24 cellular contexts compared by ENCODE assay signal in the genomic region with DNA sequence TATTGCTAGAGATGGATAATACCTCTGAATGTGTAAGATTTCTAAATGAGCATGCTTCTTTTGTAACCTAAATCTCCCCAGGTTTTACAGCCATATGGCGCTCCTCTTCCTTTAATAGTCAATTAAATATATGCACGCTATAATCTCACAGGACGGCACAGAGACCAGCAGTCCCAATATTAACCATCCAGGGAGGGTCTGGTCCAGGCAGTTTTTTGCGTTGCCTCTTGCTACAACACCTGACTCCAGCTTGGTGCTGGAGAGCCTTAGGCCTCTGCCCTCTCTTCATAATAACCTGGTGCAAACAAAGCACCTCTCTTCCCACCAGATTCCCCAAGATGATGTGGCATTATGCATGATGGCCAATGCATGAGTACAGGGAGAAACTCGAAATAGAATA.
"Had no signal": no experiment of that assay in that cellular context is flagged by ENCODE, and none has a peak within 500 bp of the region (broad histone marks: within the 10 kb centered on the region; RNA-seq: fewer than 3 reads in every experiment).

No MANE protein-coding gene starts in this region.

- H3K9me3 Mint-ChIP-seq: activated B cell treated with CpG ODN at 0.5 μM for 24 hours; activated T-cell treated with anti-CD3 and anti-CD28 coated beads, Interleukin-2, amount 50 U/mL, for 24 hours; activated T-helper 1 cell treated with anti-CD3 and anti-CD28 coated beads, Interleukin-12 subunit alpha, Interleukin-12 subunit beta, Interleukin-2, Interleukin-4 antibody, amounts not matched to agents 30 ng/mL and 10 ng/mL and 1 ng/mL, durations not matched to agents 14 hours and 24 hours and 36 hours had no signal

- H3K4me3 ChIP-seq: Peyer's patch had no signal

- DNase-seq: activated B cell treated with CpG ODN at 0.5 μM for 24 hours; activated CD4-positive, alpha-beta T cell treated with anti-CD3 and anti-CD28 coated beads for 1 hour; activated CD4-positive, alpha-beta T cell treated with anti-CD3 and anti-CD28 coated beads, Interleukin-2, amount 10 ng/mL, durations not matched to agents 24 days and 14 days; activated CD4-positive, alpha-beta T cell treated with anti-CD3 and anti-CD28 coated beads, Interleukin-2, amount 50 U/mL, for 48 hours; activated CD8-positive, alpha-beta memory T cell treated with anti-CD3 and anti-CD28 coated beads, Interleukin-2, amount 10 ng/mL, durations not matched to agents 7 days and 5 days; activated effector memory CD4-positive, alpha-beta T cell treated with Interleukin-2 at 50 U/mL for 16 hours; activated naive CD4-positive, alpha-beta T cell treated with Interleukin-2 at 50 U/mL for 16 hours; activated T-cell treated with anti-CD3 and anti-CD28 coated beads, Interleukin-2, amount 50 U/mL, for 24 hours; amygdala; brain microvascular endothelial cell; cerebellar nuclear complex; KG1; NCI-H1048; NCI-H187 treated with DMSO at 0.1 percent for 48 hours; NCI-H2081 treated with DMSO at 0.1 percent for 48 hours; NCI-H510A treated with DMSO at 0.1 percent for 48 hours; NCI-H774; NK-92 treated with Interleukin-12 subunit alpha and Interleukin-12 subunit beta, amount 100 ng/mL, for 24 hours; Peyer's patch; SHP77 had no signal

- H3K4me3 Mint-ChIP-seq: activated B cell treated with CpG ODN at 0.5 μM for 24 hours; activated CD4-positive, alpha-beta T cell treated with anti-CD3 and anti-CD28 coated beads, Interleukin-2, amount 10 ng/mL, durations not matched to agents 24 days and 14 days; activated CD8-positive, alpha-beta memory T cell treated with anti-CD3 and anti-CD28 coated beads, Interleukin-2, amount 10 ng/mL, durations not matched to agents 7 days and 5 days; activated naive CD8-positive, alpha-beta T cell; activated T-cell treated with anti-CD3 and anti-CD28 coated beads, Interleukin-2, amount 50 U/mL, for 24 hours; activated T-helper 1 cell treated with anti-CD3 and anti-CD28 coated beads, Interleukin-12 subunit alpha, Interleukin-12 subunit beta, Interleukin-2, Interleukin-4 antibody, amounts not matched to agents 30 ng/mL and 10 ng/mL and 1 ng/mL, durations not matched to agents 14 hours and 24 hours and 36 hours; T-helper 1 cell treated with Interleukin-12 subunit alpha and Interleukin-12 subunit beta and Interleukin-4 antibody, amounts not matched to agents 30 μg/mL and 1 μg/mL, for 36 hours had no signal

- ATAC-seq: activated CD8-positive, alpha-beta memory T cell treated with anti-CD3 and anti-CD28 coated beads, Interleukin-2, amount 10 ng/mL, durations not matched to agents 7 days and 5 days had no signal

- H3K27ac Mint-ChIP-seq: activated B cell treated with CpG ODN at 0.5 μM for 24 hours; activated CD4-positive, alpha-beta T cell treated with anti-CD3 and anti-CD28 coated beads, Interleukin-2, amount 10 ng/mL, durations not matched to agents 24 days and 14 days; activated CD8-positive, alpha-beta memory T cell treated with anti-CD3 and anti-CD28 coated beads, Interleukin-2, amount 10 ng/mL, durations not matched to agents 7 days and 5 days; activated naive CD8-positive, alpha-beta T cell; activated T-cell treated with anti-CD3 and anti-CD28 coated beads, Interleukin-2, amount 50 U/mL, for 24 hours; activated T-helper 1 cell treated with anti-CD3 and anti-CD28 coated beads, Interleukin-12 subunit alpha, Interleukin-12 subunit beta, Interleukin-2, Interleukin-4 antibody, amounts not matched to agents 30 ng/mL and 10 ng/mL and 1 ng/mL, durations not matched to agents 14 hours and 24 hours and 36 hours; T-helper 1 cell treated with Interleukin-12 subunit alpha and Interleukin-12 subunit beta and Interleukin-4 antibody, amounts not matched to agents 30 μg/mL and 1 μg/mL, for 36 hours had no signal

- H3K4me1 Mint-ChIP-seq: activated B cell treated with CpG ODN at 0.5 μM for 24 hours; activated CD4-positive, alpha-beta T cell treated with anti-CD3 and anti-CD28 coated beads, Interleukin-2, amount 10 ng/mL, durations not matched to agents 24 days and 14 days had no signal

- H3K36me3 Mint-ChIP-seq: activated naive CD8-positive, alpha-beta T cell had no signal

- H3K27me3 ChIP-seq: brain microvascular endothelial cell, Peyer's patch had no signal

- H3K9me3 ChIP-seq: Peyer's patch had no signal

- H3K36me3 ChIP-seq: brain microvascular endothelial cell, Peyer's patch had no signal

- H3K27ac ChIP-seq: brain microvascular endothelial cell, Peyer's patch, RWPE1 had no signal

- H3K4me1 ChIP-seq: Peyer's patch had no signal
